11 cellular contexts compared by ENCODE assay signal in genomic region chr4:43837604-43838003, GRCh38.
"Had no signal": no experiment of that assay in that cellular context is flagged by ENCODE, and none has a peak within 500 bp of the region (broad histone marks: within the 10 kb centered on the region; RNA-seq: fewer than 3 reads in every experiment).

No MANE protein-coding gene starts in this region.

- ATAC-seq: GM23338, HCT116 had no signal

- H3K36me3 ChIP-seq: HAP-1 had no signal

- H3K4me2 ChIP-seq: GM23338 had no signal

- H3K9ac ChIP-seq: GM23248 had no signal

- DNase-seq: GM23248, GOT3, H7, H9, HCEC 1CT, HFFc6 had no signal

- H3K27ac ChIP-seq: GM23248 had no signal

- FAIRE-seq: H1, H54 had no signal

- H3K4me3 ChIP-seq: GM23248, GM23338, HAP-1 had no signal

- H3K9me3 ChIP-seq: HAP-1 had no signal

- H2AFZ ChIP-seq: GM23248, GM23338 had no signal
